ENCODE assay signal across 12 cellular contexts in the genomic region with DNA sequence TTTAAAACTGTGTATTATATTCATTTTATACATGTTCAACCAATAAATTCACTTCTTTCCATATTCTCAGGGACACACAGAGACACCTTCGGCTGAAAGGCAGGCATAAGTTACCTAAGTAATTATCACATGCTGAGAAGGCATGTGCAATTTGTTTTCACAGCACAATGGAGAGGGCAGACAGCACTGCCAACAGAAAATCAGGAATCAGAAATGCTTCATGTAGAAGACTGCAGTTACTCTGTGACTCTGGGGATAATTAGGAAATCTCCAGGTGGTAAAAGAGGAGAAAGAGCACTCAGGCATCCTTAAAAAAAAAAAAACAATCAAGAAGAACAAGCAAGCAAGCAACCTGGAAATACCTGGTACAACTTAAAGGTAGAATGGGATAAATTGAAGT.
"Had no signal": no experiment of that assay in that cellular context is flagged by ENCODE, and none has a peak within 500 bp of the region (broad histone marks: within the 10 kb centered on the region; RNA-seq: fewer than 3 reads in every experiment).

No MANE protein-coding gene starts in this region.

- H3K27me3 Mint-ChIP-seq: activated naive CD4-positive, alpha-beta T cell treated with anti-CD3 and anti-CD28 coated beads, Interleukin-2, amount 10 ng/mL, durations not matched to agents 7 days and 5 days; central memory CD8-positive, alpha-beta T cell had no signal

- ATAC-seq: left ventricle myocardium superior had no signal

- H3K36me3 Mint-ChIP-seq: activated naive CD4-positive, alpha-beta T cell treated with anti-CD3 and anti-CD28 coated beads, Interleukin-2, amount 10 ng/mL, durations not matched to agents 7 days and 5 days had no signal

- H3K27ac ChIP-seq: hepatocyte, parathyroid adenoma, thyroid gland had no signal

- H3K27ac Mint-ChIP-seq: activated naive CD4-positive, alpha-beta T cell treated with anti-CD3 and anti-CD28 coated beads, Interleukin-2, amount 10 ng/mL, durations not matched to agents 7 days and 5 days; activated T-helper 2 cell treated with anti-CD3 and anti-CD28 coated beads, Interferon-gamma antibody, Interleukin-2, Interleukin-4, amounts not matched to agents 10 μg/mL and 5 μg/mL and 100 μg/mL, durations not matched to agents 14 hours and 24 hours and 36 hours; nephron progenitor cell had no signal

- H3K4me1 Mint-ChIP-seq: activated naive CD4-positive, alpha-beta T cell treated with anti-CD3 and anti-CD28 coated beads, Interleukin-2, amount 10 ng/mL, durations not matched to agents 7 days and 5 days; nephron progenitor cell had no signal

- DNase-seq: activated CD4-positive, alpha-beta T cell treated with anti-CD3 and anti-CD28 coated beads, Interleukin-2, amount 50 U/mL, for 1 hour; activated naive CD4-positive, alpha-beta T cell treated with anti-CD3 and anti-CD28 coated beads, Interleukin-2, amount 10 ng/mL, durations not matched to agents 7 days and 5 days; kidney; left ventricle myocardium superior; mesenchymal stem cell; nephron progenitor cell; retina had no signal

- H3K4me3 Mint-ChIP-seq: activated naive CD4-positive, alpha-beta T cell treated with anti-CD3 and anti-CD28 coated beads, Interleukin-2, amount 10 ng/mL, durations not matched to agents 7 days and 5 days; central memory CD8-positive, alpha-beta T cell; nephron progenitor cell had no signal

- H3K9me3 Mint-ChIP-seq: activated naive CD4-positive, alpha-beta T cell treated with anti-CD3 and anti-CD28 coated beads, Interleukin-2, amount 10 ng/mL, durations not matched to agents 7 days and 5 days; activated T-helper 2 cell treated with anti-CD3 and anti-CD28 coated beads, Interferon-gamma antibody, Interleukin-2, Interleukin-4, amounts not matched to agents 10 μg/mL and 5 μg/mL and 100 μg/mL, durations not matched to agents 14 hours and 24 hours and 36 hours had no signal
